In genomic region chr1:116412898-116413297, GRCh38 we compare ENCODE assay signal across 15 cellular contexts.
"Had no signal": no experiment of that assay in that cellular context is flagged by ENCODE, and none has a peak within 500 bp of the region (broad histone marks: within the 10 kb centered on the region; RNA-seq: fewer than 3 reads in every experiment).

No MANE protein-coding gene starts in this region.

- H3K27me3 ChIP-seq: adrenal gland, dorsolateral prefrontal cortex, neutrophil, spleen had no signal

- DNase-seq: activated CD4-positive, alpha-beta T cell treated with anti-CD3 and anti-CD28 coated beads, Interleukin-2, amount 50 U/mL, for 4 hours; activated CD4-positive, CD25-positive, alpha-beta regulatory T cell treated with anti-CD3 and anti-CD28 coated beads, Interleukin-2, amount 50 U/mL, for 72 hours; activated naive CD4-positive, alpha-beta T cell treated with Interleukin-2 at 50 U/mL for 16 hours; adrenal gland; caudate nucleus; dorsolateral prefrontal cortex; naive B cell; spleen; stimulated activated CD8-positive, alpha-beta memory T cell treated with anti-CD3 and anti-CD28 coated beads, Interleukin-4, amount 100 ng/mL, for 48 hours; stimulated activated naive CD4-positive, alpha-beta T cell; T-helper 2 cell had no signal

- H3K27me3 Mint-ChIP-seq: naive B cell had no signal

- H3K9me3 Mint-ChIP-seq: naive B cell had no signal

- H3K4me3 ChIP-seq: adrenal gland, dorsolateral prefrontal cortex, spleen had no signal

- H3K9me3 ChIP-seq: adrenal gland, neutrophil, spleen had no signal

- H3K4me3 Mint-ChIP-seq: naive B cell had no signal

- H3K36me3 ChIP-seq: adrenal gland, neutrophil had no signal

- FAIRE-seq: astrocyte had no signal

- H3K4me1 ChIP-seq: parathyroid adenoma had no signal

- H3K27ac ChIP-seq: adrenal gland, neutrophil, parathyroid adenoma, spleen, VCaP had no signal
